Comparison of ENCODE assay signal across 1 cellular context in the genomic region with DNA sequence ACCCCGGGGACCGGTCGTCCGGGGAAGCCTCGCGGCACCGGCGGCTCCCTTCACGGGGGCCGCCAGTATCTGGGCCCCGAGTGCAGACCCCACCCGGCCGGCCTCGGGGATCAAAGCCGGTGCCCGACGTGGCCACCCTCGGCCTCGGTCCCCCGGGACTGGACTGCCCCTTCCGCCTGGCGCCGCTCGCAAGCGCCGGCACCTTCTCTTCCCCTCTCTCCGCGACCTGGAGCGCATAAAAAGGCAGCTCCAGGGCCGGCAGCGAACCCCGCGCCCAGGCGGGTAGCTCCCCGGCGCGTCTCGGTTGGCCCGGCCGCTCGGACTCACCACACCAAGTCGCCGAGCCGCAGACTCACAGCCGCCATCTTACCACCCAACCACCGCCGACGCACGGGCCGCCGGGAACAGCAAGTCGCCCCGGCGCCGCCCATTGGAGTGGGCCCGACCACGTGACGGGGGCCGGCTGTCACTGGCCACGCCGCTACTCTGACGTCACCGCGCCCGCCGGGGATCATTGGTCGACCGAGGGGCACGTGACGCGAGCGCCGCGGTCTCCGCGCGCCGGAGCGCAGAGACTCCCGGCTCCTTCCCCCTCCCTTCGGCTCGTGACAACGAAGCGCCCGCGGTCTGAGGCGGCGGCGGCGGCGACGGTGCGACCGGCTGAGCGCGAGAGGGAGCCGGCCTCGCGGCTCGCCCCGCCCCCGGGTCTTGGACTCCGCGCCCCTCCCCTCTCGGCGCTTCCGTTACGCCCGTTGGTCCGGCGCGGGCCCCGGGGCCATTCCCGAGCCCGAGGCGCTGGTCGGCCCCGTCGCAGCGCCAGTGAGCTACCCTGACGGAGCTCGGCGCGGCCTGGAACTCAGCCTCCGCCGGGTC.
A peak's percentile ranks its signal among the peaks of the same experiment; 100 is the strongest.
TF ChIP-seq lines count a peak whose summit lies in the region.

A gene (minus strand): TSS at position 388 of the 873 bp plus-strand sequence. CDS start 23 bp downstream, at position 365.
A gene with protein sequence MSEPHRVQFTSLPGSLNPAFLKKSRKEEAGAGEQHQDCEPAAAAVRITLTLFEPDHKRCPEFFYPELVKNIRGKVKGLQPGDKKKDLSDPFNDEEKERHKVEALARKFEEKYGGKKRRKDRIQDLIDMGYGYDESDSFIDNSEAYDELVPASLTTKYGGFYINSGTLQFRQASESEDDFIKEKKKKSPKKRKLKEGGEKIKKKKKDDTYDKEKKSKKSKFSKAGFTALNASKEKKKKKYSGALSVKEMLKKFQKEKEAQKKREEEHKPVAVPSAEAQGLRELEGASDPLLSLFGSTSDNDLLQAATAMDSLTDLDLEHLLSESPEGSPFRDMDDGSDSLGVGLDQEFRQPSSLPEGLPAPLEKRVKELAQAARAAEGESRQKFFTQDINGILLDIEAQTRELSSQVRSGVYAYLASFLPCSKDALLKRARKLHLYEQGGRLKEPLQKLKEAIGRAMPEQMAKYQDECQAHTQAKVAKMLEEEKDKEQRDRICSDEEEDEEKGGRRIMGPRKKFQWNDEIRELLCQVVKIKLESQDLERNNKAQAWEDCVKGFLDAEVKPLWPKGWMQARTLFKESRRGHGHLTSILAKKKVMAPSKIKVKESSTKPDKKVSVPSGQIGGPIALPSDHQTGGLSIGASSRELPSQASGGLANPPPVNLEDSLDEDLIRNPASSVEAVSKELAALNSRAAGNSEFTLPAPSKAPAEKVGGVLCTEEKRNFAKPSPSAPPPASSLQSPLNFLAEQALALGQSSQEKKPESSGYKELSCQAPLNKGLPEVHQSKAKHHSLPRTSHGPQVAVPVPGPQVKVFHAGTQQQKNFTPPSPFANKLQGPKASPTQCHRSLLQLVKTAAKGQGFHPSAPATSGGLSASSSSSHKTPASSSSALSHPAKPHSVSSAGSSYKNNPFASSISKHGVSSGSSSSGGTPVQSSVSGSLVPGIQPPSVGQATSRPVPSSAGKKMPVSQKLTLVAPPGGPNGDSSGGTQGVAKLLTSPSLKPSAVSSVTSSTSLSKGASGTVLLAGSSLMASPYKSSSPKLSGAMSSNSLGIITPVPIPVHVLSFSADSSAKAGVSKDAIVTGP (N-terminal part only) (plus strand): TSS at position 581 of the 873 bp plus-strand sequence. CDS start 5,437 bp downstream, outside the sequence.

TF ChIP-seq in HepG2, 621 proteins besides CTCF, POLR2A, EP300 and RAD21 (continued from another document and continues in another):
- TF ChIP-seq DMAP1 (CRISPR knock-in tag; IDR thresholded peaks at IDR 0.05), result peak; percentile 64; the same call in 1 of the 2 replicates
- TF ChIP-seq ZNF160 (CRISPR knock-in tag; IDR thresholded peaks at IDR 0.05), result no peak
- TF ChIP-seq ZNF776 (CRISPR knock-in tag; IDR thresholded peaks at IDR 0.05), result no peak
- TF ChIP-seq, protein P1, sequence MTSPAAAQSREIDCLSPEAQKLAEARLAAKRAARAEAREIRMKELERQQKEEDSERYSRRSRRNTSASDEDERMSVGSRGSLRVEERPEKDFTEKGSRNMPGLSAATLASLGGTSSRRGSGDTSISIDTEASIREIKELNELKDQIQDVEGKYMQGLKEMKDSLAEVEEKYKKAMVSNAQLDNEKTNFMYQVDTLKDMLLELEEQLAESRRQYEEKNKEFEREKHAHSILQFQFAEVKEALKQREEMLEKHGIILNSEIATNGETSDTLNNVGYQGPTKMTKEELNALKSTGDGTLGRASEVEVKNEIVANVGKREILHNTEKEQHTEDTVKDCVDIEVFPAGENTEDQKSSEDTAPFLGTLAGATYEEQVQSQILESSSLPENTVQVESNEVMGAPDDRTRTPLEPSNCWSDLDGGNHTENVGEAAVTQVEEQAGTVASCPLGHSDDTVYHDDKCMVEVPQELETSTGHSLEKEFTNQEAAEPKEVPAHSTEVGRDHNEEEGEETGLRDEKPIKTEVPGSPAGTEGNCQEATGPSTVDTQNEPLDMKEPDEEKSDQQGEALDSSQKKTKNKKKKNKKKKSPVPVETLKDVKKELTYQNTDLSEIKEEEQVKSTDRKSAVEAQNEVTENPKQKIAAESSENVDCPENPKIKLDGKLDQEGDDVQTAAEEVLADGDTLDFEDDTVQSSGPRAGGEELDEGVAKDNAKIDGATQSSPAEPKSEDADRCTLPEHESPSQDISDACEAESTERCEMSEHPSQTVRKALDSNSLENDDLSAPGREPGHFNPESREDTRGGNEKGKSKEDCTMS (CRISPR knock-in tag; conservative IDR thresholded peaks at IDR 0.05), result no peak
- TF ChIP-seq RARG (CRISPR knock-in tag; IDR thresholded peaks at IDR 0.05; ENCODE audit: low read depth), result no peak
- TF ChIP-seq ZIK1 (CRISPR knock-in tag; IDR thresholded peaks at IDR 0.05; ENCODE audit: borderline replicate concordance, low read depth), result no peak
- TF ChIP-seq ZNF720 (CRISPR knock-in tag; IDR thresholded peaks at IDR 0.05), result no peak
- no peak for TF ChIP-seq HNF4A (CRISPR knock-in tag; IDR thresholded peaks at IDR 0.05)
- no peak for TF ChIP-seq NFE2L2 (IDR thresholded peaks at IDR 0.05; ENCODE audit: low read length)
- TF ChIP-seq GPN1 (CRISPR knock-in tag; IDR thresholded peaks at IDR 0.05; ENCODE audit: borderline replicate concordance), result no peak
- TF ChIP-seq ZMAT3 (CRISPR knock-in tag; conservative IDR thresholded peaks at IDR 0.05), result 0 out of 2 replicates have a peak, but pooled peaks have one; percentile 26
- TF ChIP-seq HMG20B (CRISPR knock-in tag; conservative IDR thresholded peaks at IDR 0.05), result no peak
- TF ChIP-seq SAP130 (CRISPR knock-in tag; IDR thresholded peaks at IDR 0.05; ENCODE audit: low read depth), result peak; percentile 89
- no peak for TF ChIP-seq XBP1 (CRISPR knock-in tag; IDR thresholded peaks at IDR 0.05)
- no peak for TF ChIP-seq DNMT1 (CRISPR knock-in tag; IDR thresholded peaks at IDR 0.05)
- TF ChIP-seq SMYD3 (CRISPR knock-in tag; IDR thresholded peaks at IDR 0.05), result no peak
- no peak for TF ChIP-seq KDM4B (CRISPR knock-in tag; IDR thresholded peaks at IDR 0.05)
- no peak for TF ChIP-seq NFIB (CRISPR knock-in tag; IDR thresholded peaks at IDR 0.05; ENCODE audit: borderline replicate concordance)
- TF ChIP-seq PCBP1 (IDR thresholded peaks at IDR 0.05; ENCODE audit: borderline replicate concordance, low read depth, low read length), result no peak
- no peak for TF ChIP-seq JDP2 (CRISPR knock-in tag; IDR thresholded peaks at IDR 0.05; ENCODE audit: borderline replicate concordance)
- TF ChIP-seq SRF (IDR thresholded peaks at IDR 0.05; ENCODE audit: low read depth, low read length), result no peak
- peak; percentile 75 for TF ChIP-seq ZC3H13 (CRISPR knock-in tag; IDR thresholded peaks at IDR 0.05)
- TF ChIP-seq, protein P2, sequence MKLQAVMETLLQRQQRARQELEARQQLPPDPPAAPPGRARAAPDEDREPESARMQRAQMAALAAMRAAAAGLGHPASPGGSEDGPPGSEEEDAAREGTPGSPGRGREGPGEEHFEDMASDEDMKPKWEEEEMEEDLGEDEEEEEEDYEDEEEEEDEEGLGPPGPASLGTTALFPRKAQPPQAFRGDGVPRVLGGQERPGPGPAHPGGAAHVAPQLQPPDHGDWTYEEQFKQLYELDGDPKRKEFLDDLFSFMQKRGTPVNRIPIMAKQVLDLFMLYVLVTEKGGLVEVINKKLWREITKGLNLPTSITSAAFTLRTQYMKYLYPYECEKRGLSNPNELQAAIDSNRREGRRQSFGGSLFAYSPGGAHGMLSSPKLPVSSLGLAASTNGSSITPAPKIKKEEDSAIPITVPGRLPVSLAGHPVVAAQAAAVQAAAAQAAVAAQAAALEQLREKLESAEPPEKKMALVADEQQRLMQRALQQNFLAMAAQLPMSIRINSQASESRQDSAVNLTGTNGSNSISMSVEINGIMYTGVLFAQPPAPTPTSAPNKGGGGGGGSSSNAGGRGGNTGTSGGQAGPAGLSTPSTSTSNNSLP (IDR thresholded peaks at IDR 0.05; ENCODE audit: low read depth, low read length), result no peak
- peak; percentile 89 for TF ChIP-seq ZNF143 (CRISPR knock-in tag; IDR thresholded peaks at IDR 0.05)
- TF ChIP-seq MTF1 (CRISPR knock-in tag; IDR thresholded peaks at IDR 0.05), result no peak
- TF ChIP-seq, protein P3, sequence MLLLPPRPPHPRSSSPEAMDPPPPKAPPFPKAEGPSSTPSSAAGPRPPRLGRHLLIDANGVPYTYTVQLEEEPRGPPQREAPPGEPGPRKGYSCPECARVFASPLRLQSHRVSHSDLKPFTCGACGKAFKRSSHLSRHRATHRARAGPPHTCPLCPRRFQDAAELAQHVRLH (CRISPR knock-in tag; IDR thresholded peaks at IDR 0.05; ENCODE audit: borderline replicate concordance, low read depth), result no peak
- TF ChIP-seq PHF20 (CRISPR knock-in tag; IDR thresholded peaks at IDR 0.05), result peak; percentile 62
- TF ChIP-seq HNRNPL (IDR thresholded peaks at IDR 0.05; ENCODE audit: low read depth, low read length), result no peak
- no peak; the same call in 1 of the 2 replicates for TF ChIP-seq ZNF678 (CRISPR knock-in tag; IDR thresholded peaks at IDR 0.05)
- peak; percentile 60 for TF ChIP-seq SALL1 (CRISPR knock-in tag; IDR thresholded peaks at IDR 0.05)
- no peak for TF ChIP-seq ZNF672 (CRISPR knock-in tag; IDR thresholded peaks at IDR 0.05)
- TF ChIP-seq, protein P4, sequence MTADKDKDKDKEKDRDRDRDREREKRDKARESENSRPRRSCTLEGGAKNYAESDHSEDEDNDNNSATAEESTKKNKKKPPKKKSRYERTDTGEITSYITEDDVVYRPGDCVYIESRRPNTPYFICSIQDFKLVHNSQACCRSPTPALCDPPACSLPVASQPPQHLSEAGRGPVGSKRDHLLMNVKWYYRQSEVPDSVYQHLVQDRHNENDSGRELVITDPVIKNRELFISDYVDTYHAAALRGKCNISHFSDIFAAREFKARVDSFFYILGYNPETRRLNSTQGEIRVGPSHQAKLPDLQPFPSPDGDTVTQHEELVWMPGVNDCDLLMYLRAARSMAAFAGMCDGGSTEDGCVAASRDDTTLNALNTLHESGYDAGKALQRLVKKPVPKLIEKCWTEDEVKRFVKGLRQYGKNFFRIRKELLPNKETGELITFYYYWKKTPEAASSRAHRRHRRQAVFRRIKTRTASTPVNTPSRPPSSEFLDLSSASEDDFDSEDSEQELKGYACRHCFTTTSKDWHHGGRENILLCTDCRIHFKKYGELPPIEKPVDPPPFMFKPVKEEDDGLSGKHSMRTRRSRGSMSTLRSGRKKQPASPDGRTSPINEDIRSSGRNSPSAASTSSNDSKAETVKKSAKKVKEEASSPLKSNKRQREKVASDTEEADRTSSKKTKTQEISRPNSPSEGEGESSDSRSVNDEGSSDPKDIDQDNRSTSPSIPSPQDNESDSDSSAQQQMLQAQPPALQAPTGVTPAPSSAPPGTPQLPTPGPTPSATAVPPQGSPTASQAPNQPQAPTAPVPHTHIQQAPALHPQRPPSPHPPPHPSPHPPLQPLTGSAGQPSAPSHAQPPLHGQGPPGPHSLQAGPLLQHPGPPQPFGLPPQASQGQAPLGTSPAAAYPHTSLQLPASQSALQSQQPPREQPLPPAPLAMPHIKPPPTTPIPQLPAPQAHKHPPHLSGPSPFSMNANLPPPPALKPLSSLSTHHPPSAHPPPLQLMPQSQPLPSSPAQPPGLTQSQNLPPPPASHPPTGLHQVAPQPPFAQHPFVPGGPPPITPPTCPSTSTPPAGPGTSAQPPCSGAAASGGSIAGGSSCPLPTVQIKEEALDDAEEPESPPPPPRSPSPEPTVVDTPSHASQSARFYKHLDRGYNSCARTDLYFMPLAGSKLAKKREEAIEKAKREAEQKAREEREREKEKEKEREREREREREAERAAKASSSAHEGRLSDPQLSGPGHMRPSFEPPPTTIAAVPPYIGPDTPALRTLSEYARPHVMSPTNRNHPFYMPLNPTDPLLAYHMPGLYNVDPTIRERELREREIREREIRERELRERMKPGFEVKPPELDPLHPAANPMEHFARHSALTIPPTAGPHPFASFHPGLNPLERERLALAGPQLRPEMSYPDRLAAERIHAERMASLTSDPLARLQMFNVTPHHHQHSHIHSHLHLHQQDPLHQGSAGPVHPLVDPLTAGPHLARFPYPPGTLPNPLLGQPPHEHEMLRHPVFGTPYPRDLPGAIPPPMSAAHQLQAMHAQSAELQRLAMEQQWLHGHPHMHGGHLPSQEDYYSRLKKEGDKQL (CRISPR knock-in tag; IDR thresholded peaks at IDR 0.05; ENCODE audit: low read depth), result 0 out of 2 replicates have a peak, but pooled peaks have one; percentile 18
- TF ChIP-seq, protein P5, sequence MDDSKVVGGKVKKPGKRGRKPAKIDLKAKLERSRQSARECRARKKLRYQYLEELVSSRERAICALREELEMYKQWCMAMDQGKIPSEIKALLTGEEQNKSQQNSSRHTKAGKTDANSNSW (CRISPR knock-in tag; IDR thresholded peaks at IDR 0.05; ENCODE audit: borderline replicate concordance), result no peak; the same call in 1 of the 2 replicates
- no peak for TF ChIP-seq ZNF460 (CRISPR knock-in tag; IDR thresholded peaks at IDR 0.05; ENCODE audit: borderline replicate concordance)
- no peak for TF ChIP-seq ZNF737 (CRISPR knock-in tag; IDR thresholded peaks at IDR 0.05; ENCODE audit: borderline replicate concordance)
- no peak for TF ChIP-seq IRX3 (CRISPR knock-in tag; IDR thresholded peaks at IDR 0.05; ENCODE audit: borderline replicate concordance, low read depth)
- no peak for TF ChIP-seq ZNF292 (CRISPR knock-in tag; IDR thresholded peaks at IDR 0.05; ENCODE audit: borderline replicate concordance, low read depth)
- TF ChIP-seq, protein P6, sequence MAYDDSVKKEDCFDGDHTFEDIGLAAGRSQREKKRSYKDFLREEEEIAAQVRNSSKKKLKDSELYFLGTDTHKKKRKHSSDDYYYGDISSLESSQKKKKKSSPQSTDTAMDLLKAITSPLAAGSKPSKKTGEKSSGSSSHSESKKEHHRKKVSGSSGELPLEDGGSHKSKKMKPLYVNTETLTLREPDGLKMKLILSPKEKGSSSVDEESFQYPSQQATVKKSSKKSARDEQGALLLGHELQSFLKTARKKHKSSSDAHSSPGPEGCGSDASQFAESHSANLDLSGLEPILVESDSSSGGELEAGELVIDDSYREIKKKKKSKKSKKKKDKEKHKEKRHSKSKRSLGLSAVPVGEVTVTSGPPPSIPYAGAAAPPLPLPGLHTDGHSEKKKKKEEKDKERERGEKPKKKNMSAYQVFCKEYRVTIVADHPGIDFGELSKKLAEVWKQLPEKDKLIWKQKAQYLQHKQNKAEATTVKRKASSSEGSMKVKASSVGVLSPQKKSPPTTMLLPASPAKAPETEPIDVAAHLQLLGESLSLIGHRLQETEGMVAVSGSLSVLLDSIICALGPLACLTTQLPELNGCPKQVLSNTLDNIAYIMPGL (CRISPR knock-in tag; IDR thresholded peaks at IDR 0.05; ENCODE audit: borderline replicate concordance in 1 of 2, low read depth in 1 of 2), result peak; percentile 45 to 62; a peak in 3 of 4 replicates
- no peak for TF ChIP-seq DPF2 (CRISPR knock-in tag; IDR thresholded peaks at IDR 0.05; ENCODE audit: borderline replicate concordance, low read depth)
- TF ChIP-seq ZNF780A (CRISPR knock-in tag; IDR thresholded peaks at IDR 0.05), result no peak
- TF ChIP-seq HOXA9 (CRISPR knock-in tag; IDR thresholded peaks at IDR 0.05; ENCODE audit: borderline replicate concordance), result 0 out of 2 replicates have a peak, but pooled peaks have one; percentile 17
- TF ChIP-seq, protein P7, sequence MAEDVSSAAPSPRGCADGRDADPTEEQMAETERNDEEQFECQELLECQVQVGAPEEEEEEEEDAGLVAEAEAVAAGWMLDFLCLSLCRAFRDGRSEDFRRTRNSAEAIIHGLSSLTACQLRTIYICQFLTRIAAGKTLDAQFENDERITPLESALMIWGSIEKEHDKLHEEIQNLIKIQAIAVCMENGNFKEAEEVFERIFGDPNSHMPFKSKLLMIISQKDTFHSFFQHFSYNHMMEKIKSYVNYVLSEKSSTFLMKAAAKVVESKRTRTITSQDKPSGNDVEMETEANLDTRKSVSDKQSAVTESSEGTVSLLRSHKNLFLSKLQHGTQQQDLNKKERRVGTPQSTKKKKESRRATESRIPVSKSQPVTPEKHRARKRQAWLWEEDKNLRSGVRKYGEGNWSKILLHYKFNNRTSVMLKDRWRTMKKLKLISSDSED (CRISPR knock-in tag; IDR thresholded peaks at IDR 0.05), result no peak
- TF ChIP-seq ZNF234 (CRISPR knock-in tag; conservative IDR thresholded peaks at IDR 0.05), result no peak
